19 cellular contexts compared by ENCODE assay signal in the genomic region with DNA sequence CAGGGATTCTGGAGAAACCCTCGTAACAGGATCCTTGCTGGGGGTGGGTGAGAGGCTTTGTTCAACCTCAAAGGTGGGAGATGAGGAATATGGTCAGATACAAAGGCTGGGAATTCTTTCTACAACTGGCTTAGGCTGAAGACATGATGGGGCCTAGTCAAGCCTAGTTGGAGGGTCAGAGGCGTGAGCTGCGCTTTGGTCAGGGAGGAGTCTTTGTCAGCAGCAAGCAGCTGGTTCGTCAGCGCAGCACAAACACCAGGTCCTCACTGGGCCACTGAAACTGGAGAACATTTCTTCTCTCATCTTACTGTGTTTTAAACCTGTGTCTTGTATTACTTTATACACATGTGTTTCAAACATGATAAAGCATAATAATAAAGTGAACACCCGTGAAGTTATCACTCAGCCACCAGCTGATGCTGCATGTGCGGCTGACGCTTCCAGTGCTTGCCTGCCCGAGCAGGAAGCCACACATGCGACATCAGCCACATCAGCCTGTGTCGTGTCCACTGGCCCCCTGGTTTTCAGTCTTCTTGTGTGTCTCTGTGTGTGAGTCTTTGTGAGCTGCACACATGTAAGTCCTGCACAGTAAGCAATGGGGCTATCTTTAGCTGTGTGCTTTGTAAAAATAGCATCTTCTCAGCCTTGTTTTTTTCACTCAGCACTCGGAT.
DNase-seq lines count a peak whose midpoint lies in the region; ATAC-seq and TF ChIP-seq lines count a peak whose summit lies in the region.
"Had no signal": no experiment of that assay in that cellular context is flagged by ENCODE, and none has a peak within 500 bp of the region (broad histone marks: within the 10 kb centered on the region; RNA-seq: fewer than 3 reads in every experiment).

No MANE protein-coding gene starts in this region.

- H3K36me3 ChIP-seq in neural progenitor cell: no peaks in the 10 kb centered on the region
- H3K36me3 ChIP-seq: uterus had no signal

- H3K4me2 ChIP-seq in neural progenitor cell: no peak overlapping the region

- no peaks in the 10 kb centered on the region for H3K79me2 ChIP-seq in neural progenitor cell (ENCODE audit: low read depth)

- H3K4me3 Mint-ChIP-seq in activated CD8-positive, alpha-beta T cell treated with anti-CD3 and anti-CD28 coated beads, Interleukin-2, amount 10 ng/mL, durations not matched to agents 7 days and 5 days: no peak overlapping the region
- no peak overlapping the region for H3K4me3 Mint-ChIP-seq in activated CD8-positive, alpha-beta T cell treated with anti-CD3 and anti-CD28 coated beads for 36 hours
- H3K4me3 Mint-ChIP-seq in activated B cell treated with CpG ODN at 0.5 μM for 24 hours (no peak overlapping the region), neural progenitor cell (no peak overlapping the region)
- H3K4me3 Mint-ChIP-seq: nephron progenitor cell had no signal

- H3K9ac ChIP-seq in neural progenitor cell: no peak overlapping the region
- H3K9ac ChIP-seq: BLaER1 treated with 17β-estradiol and CSF1 and Interleukin-3, amounts not matched to agents 10 nM and 100 nM had no signal

- H3K27me3 ChIP-seq in neural progenitor cell: no peaks in the 10 kb centered on the region
- H3K27me3 ChIP-seq: BLaER1 treated with 17β-estradiol and CSF1 and Interleukin-3, amounts not matched to agents 10 nM and 100 nM; cardiac muscle cell; uterus had no signal

- no peak overlapping the region for H3K4me3 ChIP-seq in neural progenitor cell
- H3K4me3 ChIP-seq: BLaER1 treated with 17β-estradiol and CSF1 and Interleukin-3, amounts not matched to agents 10 nM and 100 nM; cardiac muscle cell; uterus had no signal

- H3K27me3 Mint-ChIP-seq in activated CD8-positive, alpha-beta T cell treated with anti-CD3 and anti-CD28 coated beads, Interleukin-2, amount 10 ng/mL, durations not matched to agents 7 days and 5 days (ENCODE audit: low read depth): peaks cover 7% of the 10 kb centered on the region
- H3K27me3 Mint-ChIP-seq in activated CD8-positive, alpha-beta T cell treated with anti-CD3 and anti-CD28 coated beads for 36 hours: peaks cover 2% of the 10 kb centered on the region
- H3K27me3 Mint-ChIP-seq in activated B cell treated with CpG ODN at 0.5 μM for 24 hours: no peaks in the 10 kb centered on the region
- H3K27me3 Mint-ChIP-seq in neural progenitor cell (ENCODE audit: insufficient read depth, low read depth): no peaks in the 10 kb centered on the region

- H3K27ac ChIP-seq in neural progenitor cell: no peak overlapping the region
- no peak overlapping the region for H3K27ac ChIP-seq in substantia nigra (ENCODE audit: low read depth, low read length, poor library complexity, severe bottlenecking)
- H3K27ac ChIP-seq: BLaER1 treated with 17β-estradiol and CSF1 and Interleukin-3, amounts not matched to agents 10 nM and 100 nM; cardiac muscle cell; uterus had no signal

- no peaks in the 10 kb centered on the region for H3K9me3 ChIP-seq in neural progenitor cell (ENCODE audit: low read depth)
- H3K9me3 ChIP-seq: uterus had no signal

- H3K36me3 Mint-ChIP-seq in activated CD8-positive, alpha-beta T cell treated with anti-CD3 and anti-CD28 coated beads, Interleukin-2, amount 10 ng/mL, durations not matched to agents 7 days and 5 days (ENCODE audit: low read depth): no peaks in the 10 kb centered on the region
- H3K36me3 Mint-ChIP-seq in activated CD8-positive, alpha-beta T cell treated with anti-CD3 and anti-CD28 coated beads for 36 hours (ENCODE audit: low read depth): no peaks in the 10 kb centered on the region
- H3K36me3 Mint-ChIP-seq in activated B cell treated with CpG ODN at 0.5 μM for 24 hours (ENCODE audit: low read depth) (no peaks in the 10 kb centered on the region), neural progenitor cell (peaks cover 20% of the 10 kb centered on the region)

- no peak overlapping the region for H3K27ac Mint-ChIP-seq in activated CD8-positive, alpha-beta T cell treated with anti-CD3 and anti-CD28 coated beads, Interleukin-2, amount 10 ng/mL, durations not matched to agents 7 days and 5 days
- H3K27ac Mint-ChIP-seq in activated CD8-positive, alpha-beta T cell treated with anti-CD3 and anti-CD28 coated beads for 36 hours: no peak overlapping the region
- H3K27ac Mint-ChIP-seq in activated B cell treated with CpG ODN at 0.5 μM for 24 hours (no peak overlapping the region), neural progenitor cell (peak overlapping the region; percentile 8)
- H3K27ac Mint-ChIP-seq: nephron progenitor cell had no signal

- no peaks in the 10 kb centered on the region for H4K20me1 ChIP-seq in neural progenitor cell (ENCODE audit: low read depth)

- no peaks in the 10 kb centered on the region for H3K9me3 Mint-ChIP-seq in activated CD8-positive, alpha-beta T cell treated with anti-CD3 and anti-CD28 coated beads, Interleukin-2, amount 10 ng/mL, durations not matched to agents 7 days and 5 days (ENCODE audit: insufficient read depth)
- no peaks in the 10 kb centered on the region for H3K9me3 Mint-ChIP-seq in activated CD8-positive, alpha-beta T cell treated with anti-CD3 and anti-CD28 coated beads for 36 hours
- H3K9me3 Mint-ChIP-seq in activated B cell treated with CpG ODN at 0.5 μM for 24 hours (no peaks in the 10 kb centered on the region), neural progenitor cell (peaks cover 6% of the 10 kb centered on the region)
- H3K9me3 Mint-ChIP-seq: nephron progenitor cell had no signal

- POLR2A ChIA-PET in activated CD8-positive, alpha-beta T cell treated with anti-CD3 and anti-CD28 coated beads, Interleukin-2, amount 10 ng/mL, durations not matched to agents 7 days and 5 days (lab: Charles Lee): no interaction called here
- POLR2A ChIA-PET in activated CD8-positive, alpha-beta T cell treated with anti-CD3 and anti-CD28 coated beads for 36 hours (lab: Charles Lee): interaction anchor here (0.6 to 1.4 kb wide), 2 partner anchors 18 to 330 kb away, joined by 3 to 4 read pairs; no protein-coding TSS in a partner anchor
- POLR2A ChIA-PET in activated B cell treated with CpG ODN at 0.5 μM for 24 hours (lab: Charles Lee): no interaction called here

- TF ChIP-seq CTCF in activated CD8-positive, alpha-beta T cell treated with anti-CD3 and anti-CD28 coated beads for 36 hours (IDR thresholded peaks at IDR 0.05): no peak
- TF ChIP-seq CTCF in GM10266 (IDR thresholded peaks at IDR 0.05; ENCODE audit: control insufficient read depth, insufficient read depth, low read depth, missing control alignments) (no peak), activated B cell treated with CpG ODN at 0.5 μM for 24 hours (IDR thresholded peaks at IDR 0.05) (no peak), neural progenitor cell (IDR thresholded peaks at IDR 0.05) (no peak)

- ATAC-seq in activated CD8-positive, alpha-beta T cell treated with anti-CD3 and anti-CD28 coated beads, Interleukin-2, amount 10 ng/mL, durations not matched to agents 7 days and 5 days: no peak
- ATAC-seq in activated CD8-positive, alpha-beta T cell treated with anti-CD3 and anti-CD28 coated beads for 36 hours: no peak
- no peak for ATAC-seq in activated B cell treated with CpG ODN at 0.5 μM for 24 hours (ENCODE audit: low read depth)
- ATAC-seq: PC-3 had no signal

- no peaks in the 10 kb centered on the region for H3F3A ChIP-seq in neural progenitor cell (ENCODE audit: low read depth)

- DNase-seq in activated CD8-positive, alpha-beta T cell treated with anti-CD3 and anti-CD28 coated beads, Interleukin-2, amount 10 ng/mL, durations not matched to agents 7 days and 5 days: peak; percentile 20
- DNase-seq in activated CD8-positive, alpha-beta T cell treated with anti-CD3 and anti-CD28 coated beads for 36 hours: no peak
- DNase-seq in GM10266 (ENCODE audit: extremely low spot score) (peak; percentile 28), activated B cell treated with CpG ODN at 0.5 μM for 24 hours (peak; percentile 8), neural progenitor cell (ENCODE audit: low spot score) (no peak), NCI-H526 (lab: John Stamatoyannopoulos, UW) (no peak), substantia nigra (lab: John Stamatoyannopoulos, UW) (no peak)
- no peak for DNase-seq in stimulated activated CD4-positive, alpha-beta T cell treated with anti-CD3 and anti-CD28 coated beads, Interleukin-4, amount 100 ng/mL, for 4 hours
- DNase-seq: activated naive CD4-positive, alpha-beta T cell; amygdala; NCI-H1694; NCI-H774; nephron progenitor cell; PC-3; SHP77 treated with DMSO at 0.1 percent for 48 hours; T-helper 1 cell; uterus had no signal

- intact Hi-C loops in activated CD8-positive, alpha-beta T cell treated with anti-CD3 and anti-CD28 coated beads for 36 hours (cut with micrococcal nuclease): no loop called here
- intact Hi-C loops in activated B cell treated with CpG ODN at 0.5 μM for 24 hours (cut with micrococcal nuclease): no loop called here

- H2AFZ ChIP-seq in neural progenitor cell (replicated peaks): no peak overlapping the region

- H3K4me1 ChIP-seq in neural progenitor cell: no peaks in the 10 kb centered on the region
- H3K4me1 ChIP-seq: uterus had no signal

- CTCF ChIA-PET in activated CD8-positive, alpha-beta T cell treated with anti-CD3 and anti-CD28 coated beads, Interleukin-2, amount 10 ng/mL, durations not matched to agents 7 days and 5 days (lab: Charles Lee): no interaction called here
- CTCF ChIA-PET in activated CD8-positive, alpha-beta T cell treated with anti-CD3 and anti-CD28 coated beads for 36 hours (lab: Charles Lee): no interaction called here
- CTCF ChIA-PET in activated B cell treated with CpG ODN at 0.5 μM for 24 hours (lab: Charles Lee): no interaction called here

- peaks cover 14% of the 10 kb centered on the region for H3K4me1 Mint-ChIP-seq in activated CD8-positive, alpha-beta T cell treated with anti-CD3 and anti-CD28 coated beads, Interleukin-2, amount 10 ng/mL, durations not matched to agents 7 days and 5 days (ENCODE audit: low read depth)
- peaks cover 12% of the 10 kb centered on the region for H3K4me1 Mint-ChIP-seq in activated CD8-positive, alpha-beta T cell treated with anti-CD3 and anti-CD28 coated beads for 36 hours (ENCODE audit: low read depth)
- H3K4me1 Mint-ChIP-seq in activated B cell treated with CpG ODN at 0.5 μM for 24 hours (peaks cover 27% of the 10 kb centered on the region), neural progenitor cell (peaks cover 14% of the 10 kb centered on the region)

Comparison
In these comparisons a context has a peak if more than half of its experiments do, and no peak if none do; other contexts are left out.
1. DNase-seq: peak in activated CD8-positive, alpha-beta T cell treated with anti-CD3 and anti-CD28 coated beads, Interleukin-2, amount 10 ng/mL, durations not matched to agents 7 days and 5 days (single experiment), GM10266 (single experiment) and activated B cell treated with CpG ODN at 0.5 μM for 24 hours (single experiment); none in activated CD8-positive, alpha-beta T cell treated with anti-CD3 and anti-CD28 coated beads for 36 hours (single experiment), neural progenitor cell (single experiment), stimulated activated CD4-positive, alpha-beta T cell treated with anti-CD3 and anti-CD28 coated beads, Interleukin-4, amount 100 ng/mL, for 4 hours (0 of 2), NCI-H526 (0 of 2) and substantia nigra (0 of 49).